Comparison of ENCODE assay signal across 2 cellular contexts in genomic region chr19:49420227-49420626, GRCh38.
TF ChIP-seq lines count a peak whose summit lies in the region.

No MANE protein-coding gene starts in this region.

TF ChIP-seq in WTC11, 78 proteins besides CTCF, POLR2A, EP300 and RAD21:
- TF ChIP-seq SMAD3 (CRISPR knock-in tag; IDR thresholded peaks at IDR 0.05; ENCODE audit: borderline replicate concordance) (no peak), TP53 (CRISPR knock-in tag; IDR thresholded peaks at IDR 0.05) (no peak), ZNF416 (CRISPR knock-in tag; IDR thresholded peaks at IDR 0.05) (no peak), CREM (CRISPR knock-in tag; IDR thresholded peaks at IDR 0.05) (no peak), CBFB (CRISPR knock-in tag; IDR thresholded peaks at IDR 0.05; ENCODE audit: low read depth) (no peak), RELA (CRISPR knock-in tag; IDR thresholded peaks at IDR 0.05; ENCODE audit: borderline replicate concordance) (no peak), ZNF423 (CRISPR knock-in tag; IDR thresholded peaks at IDR 0.05) (no peak), ATF1 (CRISPR knock-in tag; IDR thresholded peaks at IDR 0.05) (no peak), FOXK1 (CRISPR knock-in tag; IDR thresholded peaks at IDR 0.05) (no peak), ZNF232 (CRISPR knock-in tag; IDR thresholded peaks at IDR 0.05) (no peak), MYBL2 (CRISPR knock-in tag; IDR thresholded peaks at IDR 0.05) (no peak), GABPB1 (CRISPR knock-in tag; IDR thresholded peaks at IDR 0.05) (no peak), RORB (CRISPR knock-in tag; IDR thresholded peaks at IDR 0.05) (no peak), EMX1 (CRISPR knock-in tag; IDR thresholded peaks at IDR 0.05) (no peak)
- TF ChIP-seq, protein P1, sequence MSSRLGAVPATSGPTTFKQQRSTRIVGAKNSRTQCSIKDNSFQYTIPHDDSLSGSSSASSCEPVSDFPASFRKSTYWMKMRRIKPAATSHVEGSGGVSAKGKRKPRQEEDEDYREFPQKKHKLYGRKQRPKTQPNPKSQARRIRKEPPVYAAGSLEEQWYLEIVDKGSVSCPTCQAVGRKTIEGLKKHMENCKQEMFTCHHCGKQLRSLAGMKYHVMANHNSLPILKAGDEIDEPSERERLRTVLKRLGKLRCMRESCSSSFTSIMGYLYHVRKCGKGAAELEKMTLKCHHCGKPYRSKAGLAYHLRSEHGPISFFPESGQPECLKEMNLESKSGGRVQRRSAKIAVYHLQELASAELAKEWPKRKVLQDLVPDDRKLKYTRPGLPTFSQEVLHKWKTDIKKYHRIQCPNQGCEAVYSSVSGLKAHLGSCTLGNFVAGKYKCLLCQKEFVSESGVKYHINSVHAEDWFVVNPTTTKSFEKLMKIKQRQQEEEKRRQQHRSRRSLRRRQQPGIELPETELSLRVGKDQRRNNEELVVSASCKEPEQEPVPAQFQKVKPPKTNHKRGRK (CRISPR knock-in tag; IDR thresholded peaks at IDR 0.05; ENCODE audit: borderline replicate concordance): no peak
- TF ChIP-seq, protein P2, sequence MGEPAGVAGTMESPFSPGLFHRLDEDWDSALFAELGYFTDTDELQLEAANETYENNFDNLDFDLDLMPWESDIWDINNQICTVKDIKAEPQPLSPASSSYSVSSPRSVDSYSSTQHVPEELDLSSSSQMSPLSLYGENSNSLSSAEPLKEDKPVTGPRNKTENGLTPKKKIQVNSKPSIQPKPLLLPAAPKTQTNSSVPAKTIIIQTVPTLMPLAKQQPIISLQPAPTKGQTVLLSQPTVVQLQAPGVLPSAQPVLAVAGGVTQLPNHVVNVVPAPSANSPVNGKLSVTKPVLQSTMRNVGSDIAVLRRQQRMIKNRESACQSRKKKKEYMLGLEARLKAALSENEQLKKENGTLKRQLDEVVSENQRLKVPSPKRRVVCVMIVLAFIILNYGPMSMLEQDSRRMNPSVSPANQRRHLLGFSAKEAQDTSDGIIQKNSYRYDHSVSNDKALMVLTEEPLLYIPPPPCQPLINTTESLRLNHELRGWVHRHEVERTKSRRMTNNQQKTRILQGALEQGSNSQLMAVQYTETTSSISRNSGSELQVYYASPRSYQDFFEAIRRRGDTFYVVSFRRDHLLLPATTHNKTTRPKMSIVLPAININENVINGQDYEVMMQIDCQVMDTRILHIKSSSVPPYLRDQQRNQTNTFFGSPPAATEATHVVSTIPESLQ (CRISPR knock-in tag; IDR thresholded peaks at IDR 0.05): no peak
- TF ChIP-seq, protein P3, sequence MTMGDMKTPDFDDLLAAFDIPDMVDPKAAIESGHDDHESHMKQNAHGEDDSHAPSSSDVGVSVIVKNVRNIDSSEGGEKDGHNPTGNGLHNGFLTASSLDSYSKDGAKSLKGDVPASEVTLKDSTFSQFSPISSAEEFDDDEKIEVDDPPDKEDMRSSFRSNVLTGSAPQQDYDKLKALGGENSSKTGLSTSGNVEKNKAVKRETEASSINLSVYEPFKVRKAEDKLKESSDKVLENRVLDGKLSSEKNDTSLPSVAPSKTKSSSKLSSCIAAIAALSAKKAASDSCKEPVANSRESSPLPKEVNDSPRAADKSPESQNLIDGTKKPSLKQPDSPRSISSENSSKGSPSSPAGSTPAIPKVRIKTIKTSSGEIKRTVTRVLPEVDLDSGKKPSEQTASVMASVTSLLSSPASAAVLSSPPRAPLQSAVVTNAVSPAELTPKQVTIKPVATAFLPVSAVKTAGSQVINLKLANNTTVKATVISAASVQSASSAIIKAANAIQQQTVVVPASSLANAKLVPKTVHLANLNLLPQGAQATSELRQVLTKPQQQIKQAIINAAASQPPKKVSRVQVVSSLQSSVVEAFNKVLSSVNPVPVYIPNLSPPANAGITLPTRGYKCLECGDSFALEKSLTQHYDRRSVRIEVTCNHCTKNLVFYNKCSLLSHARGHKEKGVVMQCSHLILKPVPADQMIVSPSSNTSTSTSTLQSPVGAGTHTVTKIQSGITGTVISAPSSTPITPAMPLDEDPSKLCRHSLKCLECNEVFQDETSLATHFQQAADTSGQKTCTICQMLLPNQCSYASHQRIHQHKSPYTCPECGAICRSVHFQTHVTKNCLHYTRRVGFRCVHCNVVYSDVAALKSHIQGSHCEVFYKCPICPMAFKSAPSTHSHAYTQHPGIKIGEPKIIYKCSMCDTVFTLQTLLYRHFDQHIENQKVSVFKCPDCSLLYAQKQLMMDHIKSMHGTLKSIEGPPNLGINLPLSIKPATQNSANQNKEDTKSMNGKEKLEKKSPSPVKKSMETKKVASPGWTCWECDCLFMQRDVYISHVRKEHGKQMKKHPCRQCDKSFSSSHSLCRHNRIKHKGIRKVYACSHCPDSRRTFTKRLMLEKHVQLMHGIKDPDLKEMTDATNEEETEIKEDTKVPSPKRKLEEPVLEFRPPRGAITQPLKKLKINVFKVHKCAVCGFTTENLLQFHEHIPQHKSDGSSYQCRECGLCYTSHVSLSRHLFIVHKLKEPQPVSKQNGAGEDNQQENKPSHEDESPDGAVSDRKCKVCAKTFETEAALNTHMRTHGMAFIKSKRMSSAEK (CRISPR knock-in tag; IDR thresholded peaks at IDR 0.05; ENCODE audit: borderline replicate concordance): no peak

TF ChIP-seq in H1, 55 proteins besides CTCF, POLR2A, EP300 and RAD21:
- TF ChIP-seq RFX5 (IDR thresholded peaks at IDR 0.05; ENCODE audit: borderline replicate concordance, low read depth, low read length) (no peak), KDM4A (IDR thresholded peaks at IDR 0.05; ENCODE audit: low read depth, low read length, severe bottlenecking) (no peak), CREB1 (IDR thresholded peaks at IDR 0.05) (no peak)
- TF ChIP-seq, protein P4, sequence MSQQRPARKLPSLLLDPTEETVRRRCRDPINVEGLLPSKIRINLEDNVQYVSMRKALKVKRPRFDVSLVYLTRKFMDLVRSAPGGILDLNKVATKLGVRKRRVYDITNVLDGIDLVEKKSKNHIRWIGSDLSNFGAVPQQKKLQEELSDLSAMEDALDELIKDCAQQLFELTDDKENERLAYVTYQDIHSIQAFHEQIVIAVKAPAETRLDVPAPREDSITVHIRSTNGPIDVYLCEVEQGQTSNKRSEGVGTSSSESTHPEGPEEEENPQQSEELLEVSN (IDR thresholded peaks at IDR 0.05): peak; percentile 33; the same call in 1 of the 2 replicates
TF ChIP-seq in H1: peak in this region for 1.
